8 cellular contexts compared by ENCODE assay signal in genomic region chr6:51855310-51856082, GRCh38.
DNase-seq lines count a peak whose midpoint lies in the region; ATAC-seq, FAIRE-seq and TF ChIP-seq lines count a peak whose summit lies in the region.

No MANE protein-coding gene starts in this region.

- H3K9me3 ChIP-seq in BE2C (no peaks in the 10 kb centered on the region), keratinocyte (ENCODE audit: control insufficient read depth, low read depth, low read length) (no peaks in the 10 kb centered on the region), uterus (no peaks in the 10 kb centered on the region), ovary (no peaks in the 10 kb centered on the region)

- H3K27me3 ChIP-seq in BE2C (no peaks in the 10 kb centered on the region), keratinocyte (ENCODE audit: control insufficient read depth, extremely low read depth, insufficient read depth, low read length) (no peaks in the 10 kb centered on the region), uterus (no peaks in the 10 kb centered on the region), ovary (no peaks in the 10 kb centered on the region)

- no peak overlapping the region for H2AFZ ChIP-seq in keratinocyte (ENCODE audit: control insufficient read depth, low read length)

- 24 to 33% (median 28%) methylated on average over 10 of the region's 10 CpGs for WGBS in ovary, 3 donors

- no peak for TF ChIP-seq POLR2A in uterus (IDR thresholded peaks at IDR 0.05)
- no peak for TF ChIP-seq POLR2A in ovary (IDR thresholded peaks at IDR 0.05)

- no peak overlapping the region for H3K27ac ChIP-seq in keratinocyte (ENCODE audit: control insufficient read depth, insufficient read depth, low read length)
- H3K27ac ChIP-seq in uterus = no peak overlapping the region
- no peak overlapping the region for H3K27ac ChIP-seq in ovary

- H3K4me3 ChIP-seq in BE2C (ENCODE audit: low read depth, low read length) = no peak overlapping the region
- no peak overlapping the region for H3K4me3 ChIP-seq in keratinocyte (ENCODE audit: control insufficient read depth in 2 of 3, extremely low read depth in 1 of 3, insufficient read depth in 2 of 3, low read depth in 1 of 3, low read length in 3 of 3)
- H3K4me3 ChIP-seq in uterus = no peak overlapping the region
- no peak overlapping the region for H3K4me3 ChIP-seq in ovary

- H3K4me1 ChIP-seq in BE2C = no peaks in the 10 kb centered on the region; the same call in 1 of the 2 replicates
- no peaks in the 10 kb centered on the region for H3K4me1 ChIP-seq in keratinocyte (ENCODE audit: control insufficient read depth, extremely low read depth, insufficient read depth, low read length)
- no peaks in the 10 kb centered on the region for H3K4me1 ChIP-seq in uterus
- H3K4me1 ChIP-seq in ovary (ENCODE audit: insufficient read depth) = no peaks in the 10 kb centered on the region

- no peaks in the 10 kb centered on the region for H4K20me1 ChIP-seq in keratinocyte (ENCODE audit: control insufficient read depth, extremely low read depth, insufficient read depth, low read length)

- no peak overlapping the region for H3K9ac ChIP-seq in keratinocyte (ENCODE audit: control insufficient read depth, extremely low read depth, insufficient read depth, low read length)

- dilution Hi-C loops in keratinocyte (cut with MboI; ENCODE audit: extremely low pct_ligation_motif_present, low sequenced_read_pairs) = no loop called here

- TF ChIP-seq CTCF in BE2C (IDR thresholded peaks at IDR 0.05; ENCODE audit: low read depth, low read length) (peak; percentile 79), GM12873 (IDR thresholded peaks at IDR 0.05; ENCODE audit: insufficient read depth, low read depth, low read length, missing control alignments) (peak; percentile 61), keratinocyte (optimal IDR thresholded peaks at IDR 0.05 in 1 of 3, IDR thresholded peaks at IDR 0.05 in 1 of 3, conservative IDR thresholded peaks at IDR 0.05 in 1 of 3; ENCODE audit: extremely low read depth in 1 of 3, insufficient read depth in 2 of 3, low read length in 3 of 3) (peak; percentile 52 to 55 (median 54)), uterus (IDR thresholded peaks at IDR 0.05) (peak; percentile 20 to 45 (median 38)), ovary (IDR thresholded peaks at IDR 0.05) (no peak)

- no peaks in the 10 kb centered on the region for H3K79me2 ChIP-seq in keratinocyte (ENCODE audit: control insufficient read depth, insufficient read depth, low read length)

- peak; percentile 63 for DNase-seq in BE2C
- peak; percentile 54 for DNase-seq in NCI-H446 treated with DMSO at 0.1 percent for 48 hours (lab: John Stamatoyannopoulos, UW)
- peak; percentile 15 for DNase-seq in amniotic stem cell (lab: John Stamatoyannopoulos, UW)
- peak; percentile 7 for DNase-seq in keratinocyte (ENCODE audit: low read depth, low spot score)
- no peak for DNase-seq in uterus
- no peak for DNase-seq in ovary

- no peak for TF ChIP-seq EP300 in ovary (IDR thresholded peaks at IDR 0.05)

- peak; percentile 63 for FAIRE-seq in keratinocyte (lab: Jason Lieb, UNC)

- H3K4me2 ChIP-seq in keratinocyte (ENCODE audit: control insufficient read depth, extremely low read depth, insufficient read depth, low read depth, low read length) = no peak overlapping the region

- intact Hi-C loops in uterus (cut with DNase I; ENCODE audit: low total_unique reads) = no loop called here
- intact Hi-C loops in ovary (cut with DNase I) = no loop called here

- no peaks in the 10 kb centered on the region for H3K9me1 ChIP-seq in keratinocyte (ENCODE audit: control insufficient read depth, extremely low read depth, insufficient read depth, low read length)

- H3K36me3 ChIP-seq in BE2C (no peaks in the 10 kb centered on the region), keratinocyte (ENCODE audit: control insufficient read depth in 2 of 2, extremely low read depth in 1 of 2, insufficient read depth in 2 of 2, low read length in 2 of 2) (no peaks in the 10 kb centered on the region), uterus (no peaks in the 10 kb centered on the region), ovary (no peaks in the 10 kb centered on the region)

- ATAC-seq in HG02973 (IDR thresholded peaks at IDR 0.05; ENCODE audit: unreplicated experiment) = peak; percentile 81

Comparison
In these comparisons a context has a peak if more than half of its experiments do, and no peak if none do; other contexts are left out.
1. DNase-seq: peak in BE2C (single experiment), NCI-H446 treated with DMSO at 0.1 percent for 48 hours (single experiment), amniotic stem cell (single experiment) and keratinocyte (single experiment); none in uterus (0 of 2) and ovary (0 of 5).
2. CTCF ChIP-seq: peak in BE2C (single experiment), GM12873 (single experiment), keratinocyte (3 of 3) and uterus (4 of 4); none in ovary (0 of 3).